8 cellular contexts compared by ENCODE assay signal in the genomic region with DNA sequence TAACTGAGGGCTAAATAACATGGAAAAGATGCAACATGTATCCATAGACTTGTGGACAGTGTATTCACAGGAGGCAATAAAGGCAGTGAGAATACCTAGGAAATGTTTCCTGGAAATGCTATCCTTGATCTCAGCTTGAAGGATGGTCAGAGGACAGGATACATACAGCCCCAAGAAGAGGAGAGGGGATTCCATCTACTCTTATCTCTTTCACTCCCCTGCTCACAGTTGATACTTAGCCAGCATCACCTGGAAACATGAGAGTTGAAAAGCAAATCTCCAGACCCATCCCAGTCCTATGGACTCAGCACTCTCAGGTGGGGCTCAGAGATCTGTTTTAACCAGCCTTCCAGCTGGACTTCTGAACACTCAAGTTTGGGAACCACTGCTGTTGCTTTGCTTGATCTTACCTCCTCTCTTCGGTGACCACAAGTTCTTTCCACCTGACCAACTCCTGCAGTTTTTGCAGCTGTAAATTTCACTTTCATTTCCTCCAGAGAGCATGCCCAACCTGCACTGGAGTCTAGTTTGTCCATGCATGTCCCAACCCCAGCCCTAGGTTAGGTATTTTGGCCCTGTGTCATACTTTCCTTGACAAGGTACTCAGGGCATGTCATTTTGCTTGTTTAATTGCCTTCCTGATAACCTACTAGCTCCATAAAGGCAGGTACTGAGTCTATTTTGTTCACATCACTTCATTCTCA. TPM values are rescaled to one million over a fixed set of nuclear protein-coding genes. Genes with fewer than 3 reads are reported as not detected.
A peak's percentile ranks its signal among the peaks of the same experiment; 100 is the strongest.
DNase-seq lines count a peak whose midpoint lies in the region; ATAC-seq and TF ChIP-seq lines count a peak whose summit lies in the region.

No MANE protein-coding gene starts in this region.

- no peaks in the 10 kb centered on the region for H3K27me3 Mint-ChIP-seq in CD4-positive, CD25-positive, alpha-beta regulatory T cell
- no peaks in the 10 kb centered on the region for H3K27me3 Mint-ChIP-seq in MCF 10A (ENCODE audit: insufficient read depth, unreplicated experiment)

- no peak for TF ChIP-seq CTCF in MCF 10A (IDR thresholded peaks at IDR 0.05; ENCODE audit: unreplicated experiment)

- CTCF ChIA-PET in MCF 10A (lab: Yijun Ruan, JAX) = interaction anchor here (0.5 to 3.3 kb wide), 8 partner anchors 25 to 1254 kb away, joined by 3 to 18 read pairs (median 3); no protein-coding TSS in a partner anchor

- no peaks in the 10 kb centered on the region for H3K9me3 ChIP-seq in CD4-positive, CD25-positive, alpha-beta regulatory T cell (ENCODE audit: control insufficient read depth in 2 of 2, low read length in 2 of 2)

- BruUV-seq in MCF 10A (replicated peaks; lab: Mats Ljungman, UMichigan) = no TSS peak

- ATAC-seq in CD4-positive, CD25-positive, alpha-beta regulatory T cell (ENCODE audit: low read depth in 2 of 2) = no peak
- ATAC-seq in HG03159 (IDR thresholded peaks at IDR 0.05; ENCODE audit: unreplicated experiment) = peak; percentile 91

- H3K27me3 ChIP-seq in CD4-positive, CD25-positive, alpha-beta regulatory T cell (ENCODE audit: control insufficient read depth, insufficient read depth, low read length) = no peaks in the 10 kb centered on the region

- peak overlapping the region in 1 of 3 donors; percentile 56 for H3K27ac Mint-ChIP-seq in CD4-positive, CD25-positive, alpha-beta regulatory T cell
- no peak overlapping the region for H3K27ac Mint-ChIP-seq in MCF 10A (ENCODE audit: low read depth, unreplicated experiment)

- peaks cover 5% of the 10 kb centered on the region for H3K36me3 Mint-ChIP-seq in CD4-positive, CD25-positive, alpha-beta regulatory T cell
- H3K36me3 Mint-ChIP-seq in MCF 10A (ENCODE audit: insufficient read depth, unreplicated experiment) = peaks cover 11% of the 10 kb centered on the region

- intact Hi-C loops in MCF 10A (cut with micrococcal nuclease) = no loop called here

- peak overlapping the region in 1 of 4 donors; percentile 65 for H3K4me3 Mint-ChIP-seq in CD4-positive, CD25-positive, alpha-beta regulatory T cell
- peak overlapping the region; percentile 45 for H3K4me3 Mint-ChIP-seq in MCF 10A (ENCODE audit: unreplicated experiment)

- DNase-seq in CD4-positive, CD25-positive, alpha-beta regulatory T cell = peak in 1 of 3 donors; percentile 59
- DNase-seq in GM19240 (ENCODE audit: insufficient read length, low spot score) (peak; percentile 33), MCF 10A (ENCODE audit: unreplicated experiment) (no peak), ecto neural progenitor cell (ENCODE audit: low spot score) (no peak), NCI-H128 (lab: John Stamatoyannopoulos, UW; ENCODE audit: unreplicated experiment) (no peak), NCI-H524 treated with DMSO at 0.1 percent for 48 hours (lab: John Stamatoyannopoulos, UW) (no peak)
- DNase-seq in activated CD4-positive, alpha-beta T cell treated with anti-CD3 and anti-CD28 coated beads for 48 hours = no peak

- H3K36me3 ChIP-seq in CD4-positive, CD25-positive, alpha-beta regulatory T cell (ENCODE audit: control insufficient read depth, insufficient read depth, low read length) = peaks cover 6% of the 10 kb centered on the region

- no peak overlapping the region for H3K27ac ChIP-seq in CD4-positive, CD25-positive, alpha-beta regulatory T cell (ENCODE audit: insufficient read depth, low read length, poor library complexity, severe bottlenecking)

- POLR2A ChIA-PET in MCF 10A (lab: Yijun Ruan, JAX) = interaction anchor here (0.8 to 3.3 kb wide), 6 partner anchors 9 to 155 kb away, joined by 3 to 16 read pairs (median 5); a partner anchor contains a TSS

- H3K4me3 ChIP-seq in CD4-positive, CD25-positive, alpha-beta regulatory T cell (ENCODE audit: low read depth, low read length) = peak overlapping the region; percentile 27

- H3K4me1 ChIP-seq in CD4-positive, CD25-positive, alpha-beta regulatory T cell (ENCODE audit: control insufficient read depth, insufficient read depth, low read length, poor library complexity, severe bottlenecking) = peaks cover 13% of the 10 kb centered on the region

- no peaks in the 10 kb centered on the region for H3K9me3 Mint-ChIP-seq in CD4-positive, CD25-positive, alpha-beta regulatory T cell
- H3K9me3 Mint-ChIP-seq in MCF 10A (ENCODE audit: unreplicated experiment) = no peaks in the 10 kb centered on the region

- peaks cover 13 to 50% (median 40%) of the 10 kb centered on the region in 4 donors for H3K4me1 Mint-ChIP-seq in CD4-positive, CD25-positive, alpha-beta regulatory T cell
- peaks cover 21% of the 10 kb centered on the region for H3K4me1 Mint-ChIP-seq in MCF 10A (ENCODE audit: insufficient read depth, unreplicated experiment)

RNA-seq across cellular contexts. Expression of a gene that starts 10.4 kb away (rescaled TPM):
- total RNA-seq in CD4-positive, CD25-positive, alpha-beta regulatory T cell = 24.3 TPM
- polyA plus RNA-seq in CD4-positive, CD25-positive, alpha-beta regulatory T cell = 1 to 10 TPM; 2.7 to 6.3 (median 4.3) TPM
- total RNA-seq in MCF 10A (2022) = 28.6 and 34.0 TPM in 2 replicates
